Comparison of ENCODE assay signal across 8 cellular contexts in the genomic region with DNA sequence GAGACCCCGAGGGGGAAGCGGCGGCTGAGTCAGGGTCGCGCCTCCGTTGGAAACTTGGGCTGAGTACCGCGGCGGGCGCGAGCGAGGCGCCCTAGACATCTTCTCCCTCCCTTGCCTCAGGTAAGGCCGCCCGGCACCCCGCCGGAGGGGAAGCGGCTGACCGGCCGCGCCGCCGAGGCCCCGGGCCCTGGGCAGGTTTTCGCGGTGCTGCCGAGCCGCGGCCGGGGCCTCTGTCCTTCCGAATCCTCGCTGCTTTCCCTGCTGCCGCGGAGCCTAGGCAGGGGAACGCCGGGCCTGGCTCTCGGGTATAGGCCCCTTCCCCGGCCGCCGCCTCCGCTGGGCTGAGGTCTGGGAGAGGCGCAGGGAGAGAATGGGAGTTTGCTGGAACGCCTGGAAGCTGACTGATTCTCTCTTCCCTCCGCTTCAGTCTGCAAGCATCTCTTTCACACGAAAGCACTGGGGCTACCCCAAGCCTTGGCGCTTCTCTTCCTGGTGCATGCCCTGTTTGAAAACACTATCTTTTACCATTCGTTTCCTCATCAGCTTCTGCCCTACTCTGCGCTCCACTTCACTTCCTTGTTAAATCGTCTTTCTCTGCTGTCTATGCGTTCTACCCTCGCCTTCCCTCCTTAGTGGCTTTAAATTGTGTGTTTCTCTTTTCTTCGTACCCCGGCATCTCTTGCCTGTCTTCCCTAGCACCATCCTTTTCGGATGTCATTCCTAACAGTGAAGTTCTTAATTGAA. TPM values are rescaled to one million over a fixed set of nuclear protein-coding genes. Genes with fewer than 3 reads are reported as not detected.
DNase-seq lines count a peak whose midpoint lies in the region; ATAC-seq and TF ChIP-seq lines count a peak whose summit lies in the region.

No MANE protein-coding gene starts in this region.

- H3K4me1 ChIP-seq in SJCRH30, result peaks cover 8% of the 10 kb centered on the region
- peaks cover 30% of the 10 kb centered on the region for H3K4me1 ChIP-seq in adipocyte (ENCODE audit: control insufficient read depth, insufficient read depth, low read length)
- H3K4me1 ChIP-seq in heart left ventricle, result peaks cover 0 to 44% (median 20%) of the 10 kb centered on the region in 12 donors
- H3K4me1 ChIP-seq in trophoblast cell (ENCODE audit: control insufficient read depth in 1 of 2, insufficient read depth in 2 of 2, low read length in 2 of 2), result peaks cover 3 to 8% of the 10 kb centered on the region in 2 experiments

- H3K4me2 ChIP-seq in trophoblast cell (ENCODE audit: low read length), result peak overlapping the region; percentile 79

- peaks cover 15% of the 10 kb centered on the region for H3K79me1 ChIP-seq in trophoblast cell (ENCODE audit: low read length)

- intact Hi-C loops in heart left ventricle (cut with DNase I), result loop anchor here in 6 of 10 donors (2.0 to 10.0 kb wide), 6 partner anchors 73 to 191 kb away; a partner anchor contains a TSS

- H2BK120ac ChIP-seq in trophoblast cell (ENCODE audit: insufficient read depth, low read length, poor library complexity), result peak overlapping the region; percentile 96

- peak overlapping the region; percentile 96 for H3K9ac ChIP-seq in adipocyte (ENCODE audit: low read length)
- peak overlapping the region; percentile 94 for H3K9ac ChIP-seq in trophoblast cell (ENCODE audit: low read length)

- no peak overlapping the region for H3K23ac ChIP-seq in trophoblast cell (ENCODE audit: low read length)

- H2AK5ac ChIP-seq in trophoblast cell (ENCODE audit: low read length), result peak overlapping the region; percentile 72

- peak overlapping the region; percentile 97 for H4K12ac ChIP-seq in trophoblast cell (ENCODE audit: low read depth, low read length)

- peak overlapping the region; percentile 53 for H2BK12ac ChIP-seq in trophoblast cell (ENCODE audit: low read length)

- H3K9me3 ChIP-seq in SJCRH30 (replicated peaks) (no peaks in the 10 kb centered on the region), adipocyte (ENCODE audit: control insufficient read depth, low read length) (peaks cover 4% of the 10 kb centered on the region), heart left ventricle (peaks cover 0 to 8% (median 0%) of the 10 kb centered on the region in 12 donors), trophoblast cell (ENCODE audit: insufficient read depth, low read depth, low read length) (no peaks in the 10 kb centered on the region)

- H3K36me3 ChIP-seq in SJCRH30, result no peaks in the 10 kb centered on the region
- H3K36me3 ChIP-seq in adipocyte (ENCODE audit: control insufficient read depth, insufficient read depth, low read length, severe bottlenecking), result no peaks in the 10 kb centered on the region
- H3K36me3 ChIP-seq in heart left ventricle, result no peaks in the 10 kb centered on the region
- peaks cover 2 to 3% of the 10 kb centered on the region in 2 experiments for H3K36me3 ChIP-seq in trophoblast cell (ENCODE audit: control insufficient read depth in 1 of 2, insufficient read depth in 2 of 2, low read length in 2 of 2)

- peak overlapping the region; percentile 95 for H3K4ac ChIP-seq in trophoblast cell (ENCODE audit: low read depth, low read length)

- H4K8ac ChIP-seq in trophoblast cell (ENCODE audit: low read depth, low read length), result peak overlapping the region; percentile 99

- H2AFZ ChIP-seq in trophoblast cell (ENCODE audit: insufficient read depth, low read length, poor library complexity), result peak overlapping the region; percentile 98

- H3K4me3 ChIP-seq in SJCRH30 (peak overlapping the region; percentile 93), adipocyte (ENCODE audit: low read length) (peak overlapping the region; percentile 98), heart left ventricle (peak overlapping the region; percentile 79 to 96 (median 90)), trophoblast cell (ENCODE audit: low read depth, low read length) (peak overlapping the region; percentile 99)

- H3K18ac ChIP-seq in trophoblast cell (ENCODE audit: low read length), result peak overlapping the region; percentile 99

- 0 to 1% (median 0%) methylated on average over 26 to 54 of the region's 54 CpGs for WGBS in heart left ventricle, 4 donors
- no CpG with 5 or more reads among the region's 54 CpGs for WGBS in trophoblast cell (ENCODE audit: extremely low coverage, insufficient coverage, insufficient read length)

- H3K27ac ChIP-seq in SJCRH30 (peak overlapping the region; percentile 71), heart left ventricle (peak overlapping the region; percentile 84 to 96 (median 90)), trophoblast cell (ENCODE audit: low read depth, low read length) (peak overlapping the region; percentile 87)

- H3K27me3 ChIP-seq in SJCRH30 (no peaks in the 10 kb centered on the region), adipocyte (replicated peaks; ENCODE audit: control insufficient read depth, insufficient read depth, low read length) (no peaks in the 10 kb centered on the region), heart left ventricle (no peaks in the 10 kb centered on the region), trophoblast cell (ENCODE audit: insufficient read depth, low read length) (no peaks in the 10 kb centered on the region)

- peak overlapping the region; percentile 92 for H2BK5ac ChIP-seq in trophoblast cell (ENCODE audit: low read depth, low read length, poor library complexity)

- peaks cover 17% of the 10 kb centered on the region for H3K79me2 ChIP-seq in trophoblast cell (ENCODE audit: control insufficient read depth, insufficient read depth, low read length, poor library complexity)

- H3K14ac ChIP-seq in trophoblast cell (ENCODE audit: low read length), result peak overlapping the region; percentile 99

- no peak for TF ChIP-seq POLR2A in heart left ventricle (IDR thresholded peaks at IDR 0.05)

- peak; percentile 18 for ATAC-seq in GM18867 (IDR thresholded peaks at IDR 0.05; ENCODE audit: unreplicated experiment)
- peak in 2 of 4 donors; percentile 0 to 1 for ATAC-seq in heart left ventricle

- TF ChIP-seq CTCF in heart left ventricle (IDR thresholded peaks at IDR 0.05), result no peak

- peak overlapping the region; percentile 94 for H4K91ac ChIP-seq in trophoblast cell (ENCODE audit: low read depth, low read length)

- DNase-seq in AML-193 (lab: John Stamatoyannopoulos, UW) (peak; percentile 70 to 81), HK-2 (ENCODE audit: unreplicated experiment) (peak; percentile 55), SJCRH30 (peak; percentile 62 to 75), adipocyte (ENCODE audit: low read depth) (peak; percentile 60), heart left ventricle (peak in 3 of 5 donors; percentile 42 to 72 (median 44)), trophoblast cell (peak; percentile 15 to 55), retina (no peak)

RNA-seq across cellular contexts. Expression of a gene that starts 0.7 kb away (rescaled TPM):
- 41.5 and 52.9 TPM in 2 replicates for total RNA-seq in SJCRH30 (2014; rRNA removed; shearing (Covaris generic))
- total RNA-seq in heart left ventricle, result 10 to 100 TPM; 25.7 to 65.9 (median 54.1) TPM
- polyA plus RNA-seq in heart left ventricle, result 10 to 100 TPM; 22.6 to 46.2 TPM
- polyA plus RNA-seq in trophoblast cell (2013), result 257 and 270 TPM in 2 replicates
